ENCODE assay signal across 8 cellular contexts in genomic region chr14:103846008-103846568, GRCh38. TPM values are rescaled to one million over a fixed set of nuclear protein-coding genes. Genes with fewer than 3 reads are reported as not detected.
DNase-seq lines count a peak whose midpoint lies in the region; ATAC-seq and TF ChIP-seq lines count a peak whose summit lies in the region.

No MANE protein-coding gene starts in this region.

- intact Hi-C loops in mammary epithelial cell (cut with micrococcal nuclease) (no loop called here), posterior vena cava (cut with DNase I) (no loop called here)

- CTCF ChIA-PET in mammary epithelial cell (lab: Charles Lee; ENCODE audit: low non-redundant PET): no interaction called here

- H3K9me3 ChIP-seq in mammary epithelial cell (replicated peaks; ENCODE audit: insufficient read depth, low read length) (no peaks in the 10 kb centered on the region), muscle layer of colon (ENCODE audit: low read length) (no peaks in the 10 kb centered on the region)

- H3K4me1 Mint-ChIP-seq in stimulated activated naive CD8-positive, alpha-beta T cell treated with anti-CD3 and anti-CD28 coated beads, Interleukin-15, Interleukin-2, amounts not matched to agents 100 ng/mL and 50 ng/mL, for 24 hours (ENCODE audit: low read depth): peaks cover 15% of the 10 kb centered on the region

- peak overlapping the region; percentile 75 for H3K27ac Mint-ChIP-seq in stimulated activated naive CD8-positive, alpha-beta T cell treated with anti-CD3 and anti-CD28 coated beads, Interleukin-15, Interleukin-2, amounts not matched to agents 100 ng/mL and 50 ng/mL, for 24 hours

- H3K4me3 Mint-ChIP-seq in stimulated activated naive CD8-positive, alpha-beta T cell treated with anti-CD3 and anti-CD28 coated beads, Interleukin-15, Interleukin-2, amounts not matched to agents 100 ng/mL and 50 ng/mL, for 24 hours: peak overlapping the region; percentile 89

- H3K36me3 ChIP-seq in mammary epithelial cell (ENCODE audit: insufficient read depth, low read length) (no peaks in the 10 kb centered on the region), muscle layer of colon (ENCODE audit: insufficient read depth, low read length) (no peaks in the 10 kb centered on the region)

- dilution Hi-C loops in mammary epithelial cell (cut with HindIII; ENCODE audit: low sequenced_read_pairs): no loop called here

- WGBS in mammary epithelial cell (ENCODE audit: low coverage, missing lambda C conversion rate): 59% methylated on average over 9 of the region's 9 CpGs

- H3K79me2 ChIP-seq in mammary epithelial cell (ENCODE audit: insufficient read depth, low read length): peaks cover 53% of the 10 kb centered on the region

- peak overlapping the region; percentile 92 for H3K4me2 ChIP-seq in mammary epithelial cell (ENCODE audit: insufficient read depth, low read depth, low read length)

- H3K4me3 ChIP-seq in mammary epithelial cell (replicated peaks in 1 of 3; ENCODE audit: insufficient read depth in 1 of 3, low read depth in 2 of 3, low read length in 3 of 3): peak overlapping the region; percentile 57 to 84 (median 82)
- H3K4me3 ChIP-seq in muscle layer of colon (ENCODE audit: low read depth in 1 of 2, low read length in 2 of 2): peak overlapping the region; percentile 71 to 73

- H3K9me3 Mint-ChIP-seq in stimulated activated naive CD8-positive, alpha-beta T cell treated with anti-CD3 and anti-CD28 coated beads, Interleukin-15, Interleukin-2, amounts not matched to agents 100 ng/mL and 50 ng/mL, for 24 hours: no peaks in the 10 kb centered on the region

- TF ChIP-seq CTCF in mammary epithelial cell (conservative IDR thresholded peaks at IDR 0.05 in 1 of 2, IDR thresholded peaks at IDR 0.05 in 1 of 2; ENCODE audit: extremely low read depth in 1 of 2, insufficient read depth in 1 of 2, low read depth in 1 of 2, low read length in 2 of 2): no peak

- DNase-seq in stimulated activated naive CD8-positive, alpha-beta T cell treated with anti-CD3 and anti-CD28 coated beads, Interleukin-15, Interleukin-2, amounts not matched to agents 100 U/mL and 50 U/mL, for 24 hours: no peak
- no peak for DNase-seq in mammary epithelial cell
- DNase-seq in posterior vena cava (ENCODE audit: low spot score): no peak
- DNase-seq in DMS53 treated with DMSO at 0.1 percent for 48 hours (lab: John Stamatoyannopoulos, UW; ENCODE audit: unreplicated experiment): no peak
- DNase-seq in kidney tubule cell (ENCODE audit: low spot score): no peak

- H3K27me3 ChIP-seq in mammary epithelial cell (ENCODE audit: insufficient read depth, low read length): peaks cover 1% of the 10 kb centered on the region
- H3K27me3 ChIP-seq in muscle layer of colon (ENCODE audit: control insufficient read depth in 1 of 2, insufficient read depth in 2 of 2, low read length in 2 of 2): no peaks in the 10 kb centered on the region

- peak overlapping the region; percentile 30 for H3K9ac ChIP-seq in mammary epithelial cell (ENCODE audit: insufficient read depth, low read length)
- H3K9ac ChIP-seq in muscle layer of colon (ENCODE audit: low read length): no peak overlapping the region

- H3K4me1 ChIP-seq in mammary epithelial cell (ENCODE audit: insufficient read depth, low read length) (peaks cover 14% of the 10 kb centered on the region), muscle layer of colon (ENCODE audit: insufficient read depth, low read length) (peaks cover 18% of the 10 kb centered on the region)

- in situ Hi-C loops in mammary epithelial cell (cut with MboI; ENCODE audit: low sequenced_read_pairs in 2 of 2): no loop called here

- H3K36me3 Mint-ChIP-seq in stimulated activated naive CD8-positive, alpha-beta T cell treated with anti-CD3 and anti-CD28 coated beads, Interleukin-15, Interleukin-2, amounts not matched to agents 100 ng/mL and 50 ng/mL, for 24 hours (ENCODE audit: low read depth): peaks cover 5% of the 10 kb centered on the region

- peaks cover 11% of the 10 kb centered on the region for H3K27me3 Mint-ChIP-seq in stimulated activated naive CD8-positive, alpha-beta T cell treated with anti-CD3 and anti-CD28 coated beads, Interleukin-15, Interleukin-2, amounts not matched to agents 100 ng/mL and 50 ng/mL, for 24 hours

- H2AFZ ChIP-seq in mammary epithelial cell (ENCODE audit: low read depth, low read length): peak overlapping the region; percentile 81

- H4K20me1 ChIP-seq in mammary epithelial cell (ENCODE audit: insufficient read depth, low read length): no peaks in the 10 kb centered on the region

- ATAC-seq in stimulated activated naive CD8-positive, alpha-beta T cell treated with anti-CD3 and anti-CD28 coated beads, Interleukin-15, Interleukin-2, amounts not matched to agents 100 U/mL and 50 U/mL, for 24 hours: no peak
- no peak for ATAC-seq in HG03520 (IDR thresholded peaks at IDR 0.05; ENCODE audit: unreplicated experiment)

- H3K27ac ChIP-seq in mammary epithelial cell (ENCODE audit: insufficient read depth, low read depth, low read length): no peak overlapping the region
- H3K27ac ChIP-seq in muscle layer of colon (ENCODE audit: low read depth, low read length): no peak overlapping the region

- TSS peak; percentile 35 for BruUV-seq in mammary epithelial cell (replicated peaks; lab: Mats Ljungman, UMichigan)

RNA-seq across cellular contexts. Expression of gene PPP1R13B, which starts 1.3 kb away (rescaled TPM):
- total RNA-seq in mammary epithelial cell (10 to 100 TPM in 1 of 2 donors, 1 to 10 TPM in 1; 6.8 to 22.8 TPM), posterior vena cava (10 to 100 TPM; 17.8 to 29.6 TPM)
- polyA plus RNA-seq in mammary epithelial cell: 6.2 TPM
- 45.8 TPM for polyA minus RNA-seq in mammary epithelial cell
